ENCODE assay signal across 21 cellular contexts in the genomic region with DNA sequence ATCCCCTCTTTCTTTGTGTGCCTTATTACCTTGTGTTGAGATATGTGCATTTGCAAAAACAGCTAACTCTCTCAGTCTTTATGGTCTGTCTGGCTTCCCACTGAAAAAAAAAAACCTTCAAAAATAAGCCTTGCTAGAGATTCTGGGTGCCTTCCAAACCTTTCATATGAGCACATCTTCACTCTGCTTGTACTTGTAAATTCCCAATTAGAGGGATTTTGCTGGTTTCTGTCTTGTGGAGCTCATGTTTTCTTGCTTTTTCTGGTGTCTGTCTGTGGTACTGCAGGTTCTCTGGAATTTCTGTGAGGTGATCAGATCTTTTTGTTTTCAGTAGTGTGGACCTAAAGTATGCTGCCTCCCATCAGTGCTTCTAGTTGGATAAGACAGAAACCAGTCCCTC.
A peak's percentile ranks its signal among the peaks of the same experiment; 100 is the strongest.
DNase-seq lines count a peak whose midpoint lies in the region; ATAC-seq and TF ChIP-seq lines count a peak whose summit lies in the region.
"Had no signal": no experiment of that assay in that cellular context is flagged by ENCODE, and none has a peak within 500 bp of the region (broad histone marks: within the 10 kb centered on the region; RNA-seq: fewer than 3 reads in every experiment).

No MANE protein-coding gene starts in this region.

- H3K27me3 ChIP-seq in ascending aorta: no peaks in the 10 kb centered on the region
- H3K27me3 ChIP-seq: BLaER1 treated with 17β-estradiol and CSF1 and Interleukin-3, amounts not matched to agents 10 nM and 100 nM; Peyer's patch; SJSA1 had no signal

- TF ChIP-seq CTCF in choroid plexus epithelial cell (conservative IDR thresholded peaks at IDR 0.05; ENCODE audit: low read depth, low read length) (peak; percentile 20), glutamatergic neuron (IDR thresholded peaks at IDR 0.05; ENCODE audit: partially characterized antibody, unreplicated experiment) (peak; percentile 57), type B pancreatic cell (conservative IDR thresholded peaks at IDR 0.05) (peak; percentile 40), ascending aorta (IDR thresholded peaks at IDR 0.05) (no peak)

- no peak overlapping the region for H3K27ac ChIP-seq in ascending aorta
- H3K27ac ChIP-seq: BLaER1 treated with 17β-estradiol and CSF1 and Interleukin-3, amounts not matched to agents 10 nM and 100 nM; Peyer's patch; SJSA1 had no signal

- ATAC-seq in HG03521 (IDR thresholded peaks at IDR 0.05; ENCODE audit: unreplicated experiment): no peak

- intact Hi-C loops in ascending aorta (cut with DNase I): no loop called here

- H3K9me3 ChIP-seq in ascending aorta: no peaks in the 10 kb centered on the region
- H3K9me3 ChIP-seq: BLaER1 treated with 17β-estradiol and CSF1 and Interleukin-3, amounts not matched to agents 10 nM and 100 nM; Peyer's patch; SJSA1 had no signal

- no peaks in the 10 kb centered on the region for H3K36me3 ChIP-seq in ascending aorta
- H3K36me3 ChIP-seq: BLaER1 treated with 17β-estradiol and CSF1 and Interleukin-3, amounts not matched to agents 10 nM and 100 nM; Peyer's patch; SJSA1 had no signal

- no peaks in the 10 kb centered on the region for H3K27me3 Mint-ChIP-seq in glutamatergic neuron (ENCODE audit: unreplicated experiment)
- H3K27me3 Mint-ChIP-seq in type B pancreatic cell: no peaks in the 10 kb centered on the region
- H3K27me3 Mint-ChIP-seq: CD4-positive, alpha-beta memory T cell had no signal

- H3K27ac Mint-ChIP-seq in glutamatergic neuron (ENCODE audit: unreplicated experiment): no peak overlapping the region
- H3K27ac Mint-ChIP-seq in type B pancreatic cell: no peak overlapping the region
- H3K27ac Mint-ChIP-seq: CD4-positive, alpha-beta memory T cell had no signal

- H3K4me1 Mint-ChIP-seq in glutamatergic neuron (ENCODE audit: low read depth, unreplicated experiment) (peaks cover 10% of the 10 kb centered on the region), type B pancreatic cell (ENCODE audit: unreplicated experiment) (no peaks in the 10 kb centered on the region)
- H3K4me1 Mint-ChIP-seq: CD4-positive, alpha-beta memory T cell had no signal

- no peaks in the 10 kb centered on the region for H3K4me1 ChIP-seq in ascending aorta
- H3K4me1 ChIP-seq: BLaER1 treated with 17β-estradiol and CSF1 and Interleukin-3, amounts not matched to agents 10 nM and 100 nM; Peyer's patch; SJSA1 had no signal

- H3K36me3 Mint-ChIP-seq in glutamatergic neuron (ENCODE audit: unreplicated experiment) (peaks cover 3% of the 10 kb centered on the region), type B pancreatic cell (peaks cover 23% of the 10 kb centered on the region)
- H3K36me3 Mint-ChIP-seq: CD4-positive, alpha-beta memory T cell had no signal

- peaks cover 3% of the 10 kb centered on the region for H3K9me3 Mint-ChIP-seq in glutamatergic neuron (ENCODE audit: unreplicated experiment)
- H3K9me3 Mint-ChIP-seq in type B pancreatic cell: peaks cover 8% of the 10 kb centered on the region

- H3K4me3 Mint-ChIP-seq in glutamatergic neuron (ENCODE audit: unreplicated experiment): no peak overlapping the region
- H3K4me3 Mint-ChIP-seq in type B pancreatic cell: no peak overlapping the region
- H3K4me3 Mint-ChIP-seq: CD4-positive, alpha-beta memory T cell had no signal

- no peak overlapping the region for H3K4me3 ChIP-seq in choroid plexus epithelial cell (ENCODE audit: low read depth, low read length)
- no peak overlapping the region for H3K4me3 ChIP-seq in ascending aorta
- H3K4me3 ChIP-seq: BLaER1 treated with 17β-estradiol and CSF1 and Interleukin-3, amounts not matched to agents 10 nM and 100 nM; Peyer's patch; SJSA1 had no signal

- peak; percentile 15 for DNase-seq in ELF-1 (ENCODE audit: low read depth, low spot score)
- DNase-seq in choroid plexus epithelial cell (ENCODE audit: low read depth): peak; percentile 16
- no peak for DNase-seq in glutamatergic neuron
- DNase-seq in type B pancreatic cell (ENCODE audit: extremely low spot score, unreplicated experiment): no peak
- no peak for DNase-seq in ascending aorta (ENCODE audit: low spot score in 2 of 2)
- no peak for DNase-seq in nucleus accumbens (lab: John Stamatoyannopoulos, UW)
- DNase-seq: CD4-positive, alpha-beta memory T cell; GF-D8; Karpas-422; MV-4-11; NCI-H1105 treated with DMSO at 0.1 percent for 48 hours; NCI-H2029 treated with DMSO at 0.1 percent for 48 hours; NCI-H2171; NCI-H345; NCI-H524; NCI-H774; NK-92 treated with Interleukin-12 subunit alpha and Interleukin-12 subunit beta, amount 100 ng/mL, for 24 hours; Peyer's patch had no signal

Comparison
In these comparisons a context has a peak if more than half of its experiments do, and no peak if none do; other contexts are left out.
1. DNase-seq: peak in ELF-1 (single experiment) and choroid plexus epithelial cell (single experiment); none in glutamatergic neuron (single experiment), type B pancreatic cell (single experiment), ascending aorta (0 of 2) and nucleus accumbens (0 of 56).
2. CTCF ChIP-seq: peak in choroid plexus epithelial cell (single experiment), glutamatergic neuron (single experiment) and type B pancreatic cell (single experiment); none in ascending aorta (0 of 3).